Comparison of ENCODE assay signal across 1 cellular context in genomic region chr15:41827290-41827879, GRCh38.
A peak's percentile ranks its signal among the peaks of the same experiment; 100 is the strongest.
TF ChIP-seq lines count a peak whose summit lies in the region.

No MANE protein-coding gene starts in this region.

TF ChIP-seq in HepG2, 621 proteins besides CTCF, POLR2A, EP300 and RAD21 (continued from another document and continues in another):
- no peak for TF ChIP-seq ARID3A (IDR thresholded peaks at IDR 0.05; ENCODE audit: low read depth, low read length)
- no peak for TF ChIP-seq FUBP1 (CRISPR knock-in tag; IDR thresholded peaks at IDR 0.05; ENCODE audit: borderline replicate concordance)
- no peak for TF ChIP-seq HOXA9 (CRISPR knock-in tag; IDR thresholded peaks at IDR 0.05; ENCODE audit: borderline replicate concordance)
- TF ChIP-seq ZHX2 (IDR thresholded peaks at IDR 0.05; ENCODE audit: low read depth): no peak
- 0 out of 2 replicates have a peak, but pooled peaks have one; percentile 21 for TF ChIP-seq ZHX2 (CRISPR knock-in tag; IDR thresholded peaks at IDR 0.05; ENCODE audit: borderline replicate concordance)
- TF ChIP-seq IKZF5 (CRISPR knock-in tag; IDR thresholded peaks at IDR 0.05): no peak
- no peak for TF ChIP-seq GATAD1 (CRISPR knock-in tag; IDR thresholded peaks at IDR 0.05)
- no peak for TF ChIP-seq SOX6 (IDR thresholded peaks at IDR 0.05)
- 0 out of 2 replicates have a peak, but pooled peaks have one; percentile 0 for TF ChIP-seq SOX6 (CRISPR knock-in tag; IDR thresholded peaks at IDR 0.05)
- no peak for TF ChIP-seq ZNF3 (CRISPR knock-in tag; IDR thresholded peaks at IDR 0.05)
- no peak for TF ChIP-seq GZF1 (CRISPR knock-in tag; IDR thresholded peaks at IDR 0.05)
- no peak for TF ChIP-seq FOXO1 (CRISPR knock-in tag; IDR thresholded peaks at IDR 0.05)
- no peak for TF ChIP-seq ZNF781 (CRISPR knock-in tag; IDR thresholded peaks at IDR 0.05; ENCODE audit: borderline replicate concordance, not compliant biosample characterization)
- TF ChIP-seq RBFOX2 (IDR thresholded peaks at IDR 0.05; ENCODE audit: low read depth, low read length): no peak
- no peak for TF ChIP-seq ZSCAN21 (CRISPR knock-in tag; IDR thresholded peaks at IDR 0.05; ENCODE audit: borderline replicate concordance)
- TF ChIP-seq CEBPG (CRISPR knock-in tag; IDR thresholded peaks at IDR 0.05): no peak
- TF ChIP-seq ZNF660 (CRISPR knock-in tag; IDR thresholded peaks at IDR 0.05; ENCODE audit: borderline replicate concordance, low read depth): no peak
- no peak for TF ChIP-seq ZNF75D (CRISPR knock-in tag; IDR thresholded peaks at IDR 0.05; ENCODE audit: borderline replicate concordance)
- no peak for TF ChIP-seq ZNF280B (CRISPR knock-in tag; IDR thresholded peaks at IDR 0.05; ENCODE audit: borderline replicate concordance)
- no peak for TF ChIP-seq ZBTB14 (CRISPR knock-in tag; IDR thresholded peaks at IDR 0.05)
- TF ChIP-seq ZNF496 (CRISPR knock-in tag; IDR thresholded peaks at IDR 0.05; ENCODE audit: insufficient replicate concordance): no peak
- TF ChIP-seq ZBTB25 (CRISPR knock-in tag; IDR thresholded peaks at IDR 0.05): no peak
- 0 out of 2 replicates have a peak, but pooled peaks have one; percentile 59 for TF ChIP-seq HES4 (CRISPR knock-in tag; IDR thresholded peaks at IDR 0.05; ENCODE audit: borderline replicate concordance)
- no peak for TF ChIP-seq ZNF18 (CRISPR knock-in tag; IDR thresholded peaks at IDR 0.05; ENCODE audit: insufficient replicate concordance)
- TF ChIP-seq ZSCAN25 (CRISPR knock-in tag; IDR thresholded peaks at IDR 0.05): no peak
- TF ChIP-seq SPEN (CRISPR knock-in tag; IDR thresholded peaks at IDR 0.05; ENCODE audit: low read depth): peak; percentile 21; the same call in 1 of the 2 replicates
- no peak for TF ChIP-seq GABPB1 (CRISPR knock-in tag; IDR thresholded peaks at IDR 0.05)
- no peak for TF ChIP-seq CREB1 (IDR thresholded peaks at IDR 0.05)
- TF ChIP-seq CREB1 (CRISPR knock-in tag; IDR thresholded peaks at IDR 0.05): no peak
- TF ChIP-seq PBX3 (CRISPR knock-in tag; IDR thresholded peaks at IDR 0.05; ENCODE audit: borderline replicate concordance): no peak
- TF ChIP-seq ZMAT3 (CRISPR knock-in tag; conservative IDR thresholded peaks at IDR 0.05): no peak
- TF ChIP-seq HMGXB3 (CRISPR knock-in tag; IDR thresholded peaks at IDR 0.05; ENCODE audit: borderline replicate concordance): no peak
- no peak for TF ChIP-seq ZNF431 (CRISPR knock-in tag; IDR thresholded peaks at IDR 0.05; ENCODE audit: borderline replicate concordance, low read depth)
- TF ChIP-seq ZNF570 (CRISPR knock-in tag; IDR thresholded peaks at IDR 0.05; ENCODE audit: borderline replicate concordance): no peak
- no peak for TF ChIP-seq TCF7L2 (IDR thresholded peaks at IDR 0.05; ENCODE audit: low read depth, low read length)
- no peak for TF ChIP-seq RAD51 (IDR thresholded peaks at IDR 0.05; ENCODE audit: borderline replicate concordance)
- TF ChIP-seq ZNF766 (CRISPR knock-in tag; IDR thresholded peaks at IDR 0.05; ENCODE audit: borderline replicate concordance): no peak
- no peak for TF ChIP-seq ZNF350 (CRISPR knock-in tag; IDR thresholded peaks at IDR 0.05; ENCODE audit: borderline replicate concordance, low read depth)
